In genomic region chr4:76388160-76388908, GRCh38 we compare ENCODE assay signal across 1 cellular context.
TF ChIP-seq lines count a peak whose summit lies in the region.

No MANE protein-coding gene starts in this region.

TF ChIP-seq in IMR-90, 13 proteins besides CTCF, POLR2A, EP300 and RAD21:
- no peak for TF ChIP-seq RFX5 (IDR thresholded peaks at IDR 0.05; ENCODE audit: low read depth, low read length)
- TF ChIP-seq FOS (IDR thresholded peaks at IDR 0.05; ENCODE audit: low read depth, low read length), result no peak
- no peak for TF ChIP-seq MAZ (IDR thresholded peaks at IDR 0.05; ENCODE audit: borderline replicate concordance, low read depth, low read length)
- no peak for TF ChIP-seq CEBPB (IDR thresholded peaks at IDR 0.05; ENCODE audit: low read depth, low read length)
- no peak for TF ChIP-seq BHLHE40 (IDR thresholded peaks at IDR 0.05; ENCODE audit: low read depth, low read length)
- TF ChIP-seq SMC3 (IDR thresholded peaks at IDR 0.05; ENCODE audit: low read depth, low read length), result no peak
- no peak for TF ChIP-seq ELK1 (IDR thresholded peaks at IDR 0.05; ENCODE audit: borderline replicate concordance, low read depth, low read length)
- TF ChIP-seq MXI1 (IDR thresholded peaks at IDR 0.05; ENCODE audit: borderline replicate concordance, low read depth, low read length), result no peak
- TF ChIP-seq USF2 (IDR thresholded peaks at IDR 0.05; ENCODE audit: low read depth, low read length), result no peak
- TF ChIP-seq CHD1 (IDR thresholded peaks at IDR 0.05; ENCODE audit: low read depth, low read length), result no peak
- TF ChIP-seq MAFK (IDR thresholded peaks at IDR 0.05; ENCODE audit: low read depth, low read length), result no peak
- TF ChIP-seq NFE2L2 (IDR thresholded peaks at IDR 0.05; ENCODE audit: low read depth, low read length), result no peak
- TF ChIP-seq RCOR1 (IDR thresholded peaks at IDR 0.05; ENCODE audit: insufficient replicate concordance, low read length), result no peak
